Comparison of ENCODE assay signal across 12 cellular contexts in genomic region chr11:14331476-14332136, GRCh38. TPM values are rescaled to one million over a fixed set of nuclear protein-coding genes. Genes with fewer than 3 reads are reported as not detected.
DNase-seq lines count a peak whose midpoint lies in the region; ATAC-seq and TF ChIP-seq lines count a peak whose summit lies in the region.
"Had no signal": no experiment of that assay in that cellular context is flagged by ENCODE, and none has a peak within 500 bp of the region (broad histone marks: within the 10 kb centered on the region; RNA-seq: fewer than 3 reads in every experiment).

No MANE protein-coding gene starts in this region.

- no peaks in the 10 kb centered on the region for H3K9me3 Mint-ChIP-seq in GM23338

- no peak overlapping the region for H4K8ac ChIP-seq in neuronal stem cell (ENCODE audit: low read depth, low read length)

- peak overlapping the region; percentile 23; the same call in 1 of the 2 replicates for H3K27ac ChIP-seq in GM23338 (ENCODE audit: low read depth)
- H3K27ac ChIP-seq in iPS-20b (ENCODE audit: low read length) = no peak overlapping the region
- H3K27ac ChIP-seq in neuronal stem cell (replicated peaks; ENCODE audit: low read length) = no peak overlapping the region
- H3K27ac ChIP-seq in upper lobe of left lung = no peak overlapping the region
- H3K27ac ChIP-seq: foreskin keratinocyte had no signal

- H3K36me3 Mint-ChIP-seq in GM23338 (ENCODE audit: low read depth) = peaks cover 13% of the 10 kb centered on the region; the same call in 2 of the 3 replicates

- H3K9me3 ChIP-seq in iPS-20b (ENCODE audit: insufficient read depth, low read depth, low read length) (no peaks in the 10 kb centered on the region), neuronal stem cell (replicated peaks in 1 of 2; ENCODE audit: control insufficient read depth in 2 of 2, insufficient read depth in 1 of 2, low read depth in 1 of 2, low read length in 2 of 2) (peaks cover 0 to 4% of the 10 kb centered on the region in 2 donors), upper lobe of left lung (no peaks in the 10 kb centered on the region)

- no peak for TF ChIP-seq POLR2A in upper lobe of left lung (IDR thresholded peaks at IDR 0.05)

- no peak overlapping the region for H2BK15ac ChIP-seq in neuronal stem cell (ENCODE audit: low read length)

- ATAC-seq in GM18868 (IDR thresholded peaks at IDR 0.05; ENCODE audit: unreplicated experiment) (peak; percentile 51), GM23338 (no peak), HG03432 (IDR thresholded peaks at IDR 0.05; ENCODE audit: unreplicated experiment) (peak; percentile 62), upper lobe of left lung (ENCODE audit: low FRiP score in 2 of 2) (no peak)
- ATAC-seq: foreskin keratinocyte had no signal

- H2BK5ac ChIP-seq in neuronal stem cell (ENCODE audit: low read length) = no peak overlapping the region

- H3K4me2 ChIP-seq in GM23338 = peak overlapping the region; percentile 4; the same call in 1 of the 2 replicates
- no peak overlapping the region for H3K4me2 ChIP-seq in neuronal stem cell (ENCODE audit: insufficient read depth, low read length, poor library complexity, severe bottlenecking)

- H3K36me3 ChIP-seq in GM23338 (ENCODE audit: insufficient read depth) = no peaks in the 10 kb centered on the region
- no peaks in the 10 kb centered on the region for H3K36me3 ChIP-seq in iPS-20b (ENCODE audit: insufficient read depth, low read depth, low read length)
- H3K36me3 ChIP-seq in neuronal stem cell (replicated peaks in 1 of 2; ENCODE audit: control insufficient read depth in 2 of 2, insufficient read depth in 2 of 2, low read length in 2 of 2) = no peaks in the 10 kb centered on the region
- no peaks in the 10 kb centered on the region for H3K36me3 ChIP-seq in upper lobe of left lung

- DNase-seq in GM23338 (ENCODE audit: low spot score) = no peak
- DNase-seq in DMS53 treated with DMSO at 0.1 percent for 48 hours (lab: John Stamatoyannopoulos, UW; ENCODE audit: unreplicated experiment) = no peak
- no peak for DNase-seq in neuronal stem cell (ENCODE audit: low spot score)
- DNase-seq in upper lobe of left lung = no peak
- DNase-seq: activated naive CD8-positive, alpha-beta T cell treated with anti-CD3 and anti-CD28 coated beads, Interleukin-2, amount 10 ng/mL, durations not matched to agents 7 days and 5 days; foreskin keratinocyte; NCI-H146; NK-92 treated with Interleukin-12 subunit alpha and Interleukin-12 subunit beta, amount 100 ng/mL, for 24 hours; T-helper 2 cell had no signal

- no peak overlapping the region for H4K91ac ChIP-seq in neuronal stem cell (ENCODE audit: low read depth, low read length, poor library complexity)

- H3K4me3 ChIP-seq in GM23338 (no peak overlapping the region), iPS-20b (ENCODE audit: low read length) (no peak overlapping the region), neuronal stem cell (ENCODE audit: low read length in 2 of 2) (no peak overlapping the region), upper lobe of left lung (no peak overlapping the region)

- H2AFZ ChIP-seq in GM23338 (no peak overlapping the region), neuronal stem cell (ENCODE audit: low read length) (no peak overlapping the region)

- H3K4me3 Mint-ChIP-seq in GM23338 = no peak overlapping the region
- H3K4me3 Mint-ChIP-seq: activated naive CD8-positive, alpha-beta T cell treated with anti-CD3 and anti-CD28 coated beads, Interleukin-2, amount 10 ng/mL, durations not matched to agents 7 days and 5 days had no signal

- no peak overlapping the region for H3K4ac ChIP-seq in neuronal stem cell (ENCODE audit: low read length)

- H3K79me1 ChIP-seq in neuronal stem cell (ENCODE audit: low read depth, low read length) = peaks cover 1% of the 10 kb centered on the region

- peaks cover 4% of the 10 kb centered on the region for H3K27me3 Mint-ChIP-seq in GM23338 (ENCODE audit: insufficient read depth, low read depth, poor library complexity)
- H3K27me3 Mint-ChIP-seq: activated naive CD8-positive, alpha-beta T cell treated with anti-CD3 and anti-CD28 coated beads, Interleukin-2, amount 10 ng/mL, durations not matched to agents 7 days and 5 days had no signal

- no peak for TF ChIP-seq EP300 in upper lobe of left lung (IDR thresholded peaks at IDR 0.05)

- peak overlapping the region; percentile 26; the same call in 1 of the 2 replicates for H3K27ac Mint-ChIP-seq in GM23338
- H3K27ac Mint-ChIP-seq: activated naive CD8-positive, alpha-beta T cell treated with anti-CD3 and anti-CD28 coated beads, Interleukin-2, amount 10 ng/mL, durations not matched to agents 7 days and 5 days had no signal

- no peak for TF ChIP-seq CTCF in GM23338 (conservative IDR thresholded peaks at IDR 0.05; ENCODE audit: low read depth in 2 of 2)
- no peak for TF ChIP-seq CTCF in upper lobe of left lung (IDR thresholded peaks at IDR 0.05)

- WGBS in neuronal stem cell (ENCODE audit: extremely low coverage in 2 of 2, insufficient read length in 2 of 2, insufficient replicate concordance in 1 of 2), 2 donors = no CpG with 5 or more reads among the region's 6 CpGs
- WGBS in upper lobe of left lung, 2 donors = 70 to 74% methylated on average over 6 of the region's 6 CpGs

- H4K20me1 ChIP-seq in GM23338 (replicated peaks; ENCODE audit: insufficient read depth) = peaks cover 3% of the 10 kb centered on the region

- no peak overlapping the region for H3K14ac ChIP-seq in neuronal stem cell (ENCODE audit: low read length)

- H3K23ac ChIP-seq in neuronal stem cell (ENCODE audit: low read depth, low read length, poor library complexity) = no peak overlapping the region

- H2BK12ac ChIP-seq in neuronal stem cell (ENCODE audit: low read length) = no peak overlapping the region

- no peaks in the 10 kb centered on the region for H3F3A ChIP-seq in GM23338 (replicated peaks; ENCODE audit: low read depth)

- no peak overlapping the region for H2AK5ac ChIP-seq in neuronal stem cell (ENCODE audit: low read depth, low read length)

- H3K9ac ChIP-seq in iPS-20b (ENCODE audit: low read depth, low read length) (peak overlapping the region; percentile 4; the same call in 1 of the 2 replicates), neuronal stem cell (ENCODE audit: low read depth, low read length, poor library complexity) (no peak overlapping the region)

- no peak overlapping the region for H3K18ac ChIP-seq in neuronal stem cell (ENCODE audit: low read length)

- H3K4me1 ChIP-seq in GM23338 (ENCODE audit: insufficient read depth) = peaks cover 82% of the 10 kb centered on the region
- H3K4me1 ChIP-seq in iPS-20b (ENCODE audit: insufficient read depth, low read length) = peaks cover 65% of the 10 kb centered on the region
- H3K4me1 ChIP-seq in neuronal stem cell (ENCODE audit: control insufficient read depth in 2 of 2, insufficient read depth in 1 of 2, low read depth in 1 of 2, low read length in 2 of 2) = peaks cover 0 to 3% of the 10 kb centered on the region in 2 donors
- peaks cover 0 to 5% (median 2%) of the 10 kb centered on the region in 4 donors for H3K4me1 ChIP-seq in upper lobe of left lung

- H3K27me3 ChIP-seq in GM23338 (ENCODE audit: insufficient read depth) = no peaks in the 10 kb centered on the region
- H3K27me3 ChIP-seq in iPS-20b (ENCODE audit: insufficient read depth, low read length) = no peaks in the 10 kb centered on the region
- no peaks in the 10 kb centered on the region for H3K27me3 ChIP-seq in neuronal stem cell (ENCODE audit: control insufficient read depth in 3 of 3, insufficient read depth in 3 of 3, low read depth in 1 of 3, low read length in 3 of 3)
- no peaks in the 10 kb centered on the region for H3K27me3 ChIP-seq in upper lobe of left lung
- H3K27me3 ChIP-seq: foreskin keratinocyte had no signal

- peaks cover 99% of the 10 kb centered on the region for H3K79me2 ChIP-seq in GM23338 (replicated peaks; ENCODE audit: insufficient read depth)

- H3K9me2 ChIP-seq in GM23338 (ENCODE audit: insufficient read depth) = no peaks in the 10 kb centered on the region

- H2BK120ac ChIP-seq in neuronal stem cell (ENCODE audit: low read depth, low read length) = no peak overlapping the region

- H3K4me1 Mint-ChIP-seq in GM23338 = peaks cover 66% of the 10 kb centered on the region

TF ChIP-seq in GM23338, 12 proteins besides CTCF, POLR2A, EP300 and RAD21 (continues in another document):
- no peak for TF ChIP-seq CREB1 (CRISPR knock-in tag; IDR thresholded peaks at IDR 0.05; ENCODE audit: low read depth)

RNA-seq across cellular contexts. Expression of gene RRAS2, which starts 27.4 kb away (rescaled TPM):
- 293 and 296 TPM in 2 replicates for total RNA-seq in GM23338 (2014; rRNA removed; shearing (Covaris generic))
- polyA plus RNA-seq in GM23338 (2016; fragmentation: Nextera tagmentation; extraction: Ambion mirVana) = 174 and 196 TPM in 2 replicates
- polyA plus RNA-seq in neuronal stem cell (2013, experiment 1 of 2) = 53.5 TPM
- polyA plus RNA-seq in neuronal stem cell (2013, experiment 2 of 2) = 52.9 TPM
- 10 to 100 TPM; 23.0 to 70.4 (median 40.2) TPM for total RNA-seq in upper lobe of left lung

Comparison
In these comparisons a context has a peak if more than half of its experiments do, and no peak if none do; other contexts are left out.
1. ATAC-seq: peak in GM18868 (single experiment) and HG03432 (single experiment); none in GM23338 (single experiment) and upper lobe of left lung (0 of 2).